8 cellular contexts compared by ENCODE assay signal in genomic region chr15:57896114-57896513, GRCh38.
"Had no signal": no experiment of that assay in that cellular context is flagged by ENCODE, and none has a peak within 500 bp of the region (broad histone marks: within the 10 kb centered on the region; RNA-seq: fewer than 3 reads in every experiment).

No MANE protein-coding gene starts in this region.

- H3K27ac ChIP-seq: GM23248 had no signal

- ATAC-seq: HCT116 had no signal

- H3K9ac ChIP-seq: GM23248 had no signal

- H2AFZ ChIP-seq: GM23248 had no signal

- FAIRE-seq: HTR-8/SVneo had no signal

- H3K9me3 ChIP-seq: HAP-1 had no signal

- DNase-seq: GM23248, GOT3, H7, HFFc6, IMR-90 had no signal

- H3K4me1 ChIP-seq: HAP-1 had no signal

- H3K36me3 ChIP-seq: HAP-1 had no signal

- H3K4me3 ChIP-seq: GM23248, HAP-1 had no signal
